Comparison of ENCODE assay signal across 1 cellular context in genomic region chr12:55862931-55863330, GRCh38. TPM values are rescaled to one million over a fixed set of nuclear protein-coding genes. Genes with fewer than 3 reads are reported as not detected.
"Had no signal": no experiment of that assay in that cellular context is flagged by ENCODE, and none has a peak within 500 bp of the region (broad histone marks: within the 10 kb centered on the region; RNA-seq: fewer than 3 reads in every experiment).

No MANE protein-coding gene starts in this region.

RNA-seq across cellular contexts. Expression of gene MMP19, which starts 20.2 kb away (rescaled TPM):
- total RNA-seq: frontal cortex had no signal
